In genomic region chr9:88710449-88710848, GRCh38 we compare ENCODE assay signal across 20 cellular contexts.
"Had no signal": no experiment of that assay in that cellular context is flagged by ENCODE, and none has a peak within 500 bp of the region (broad histone marks: within the 10 kb centered on the region; RNA-seq: fewer than 3 reads in every experiment).

No MANE protein-coding gene starts in this region.

- H3K4me1 ChIP-seq: adrenal gland, ascending aorta, colonic mucosa, heart right ventricle, left lung, psoas muscle, right atrium auricular region, upper lobe of right lung had no signal

- H3K27me3 ChIP-seq: adrenal gland, ascending aorta, colonic mucosa, heart right ventricle, left lung, right atrium auricular region, thyroid gland, upper lobe of right lung had no signal

- H3K27ac ChIP-seq: adrenal gland, ascending aorta, colonic mucosa, epithelial cell of prostate, heart right ventricle, left lung, psoas muscle, right atrium auricular region, thyroid gland, upper lobe of right lung had no signal

- H3K36me3 ChIP-seq: adrenal gland, ascending aorta, colonic mucosa, heart right ventricle, left lung, right atrium auricular region, thyroid gland, upper lobe of right lung had no signal

- H3K9me3 ChIP-seq: adrenal gland, ascending aorta, colonic mucosa, thyroid gland, upper lobe of right lung had no signal

- H3K4me3 ChIP-seq: adrenal gland, ascending aorta, colonic mucosa, heart right ventricle, left lung, lung, psoas muscle, right atrium auricular region, thyroid gland, upper lobe of right lung had no signal

- ATAC-seq: activated naive CD4-positive, alpha-beta T cell treated with anti-CD3 and anti-CD28 coated beads, Interleukin-2, amount 50 U/mL, for 72 hours; heart right ventricle; left lung; naive thymus-derived CD4-positive, alpha-beta T cell; psoas muscle; upper lobe of right lung; WTC11 had no signal

- DNase-seq: activated T-cell treated with anti-CD3 and anti-CD28 coated beads, Interleukin-2, amount 50 U/mL, for 1 hour; adrenal gland; colonic mucosa; endodermal cell; heart right ventricle; left lung; naive thymus-derived CD4-positive, alpha-beta T cell; psoas muscle; stimulated activated CD4-positive, alpha-beta T cell treated with anti-CD3 and anti-CD28 coated beads, Interleukin-12 subunit alpha, Interleukin-12 subunit beta, amount 100 ng/mL, for 4 hours; stimulated activated CD4-positive, alpha-beta T cell treated with anti-CD3 and anti-CD28 coated beads, Interleukin-1b, Interleukin-23, amount 100 ng/mL, for 48 hours; substantia nigra; T-helper 9 cell; thyroid gland; upper lobe of right lung had no signal
